Comparison of ENCODE assay signal across 1 cellular context in the genomic region with DNA sequence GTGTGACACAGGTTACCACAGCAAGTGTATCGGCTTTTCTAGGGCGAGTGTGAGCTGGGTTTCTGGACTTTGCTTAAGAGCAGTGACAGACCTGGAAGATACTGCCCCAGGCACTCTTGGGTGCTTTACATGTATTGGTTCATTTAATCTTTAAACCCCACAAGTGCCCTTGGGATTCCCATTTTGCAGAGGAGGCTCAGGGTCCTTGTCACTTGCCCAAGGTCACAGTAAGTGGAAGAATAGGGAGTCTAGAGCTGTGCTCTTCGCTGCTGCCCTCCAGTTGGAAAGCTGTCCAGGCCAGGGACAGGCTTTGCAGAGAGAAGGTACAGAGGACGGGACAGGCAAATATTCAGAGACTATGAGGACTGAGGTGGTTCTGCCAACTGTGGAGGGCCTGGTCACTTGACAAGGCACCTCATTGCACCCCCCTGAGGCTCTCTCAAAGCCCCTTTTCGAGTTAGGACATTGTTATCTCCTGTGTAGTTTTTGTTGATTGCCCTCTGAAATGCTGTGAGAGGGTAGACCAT.
TF ChIP-seq lines count a peak whose summit lies in the region.

No MANE protein-coding gene starts in this region.

TF ChIP-seq in GM12878, 131 proteins besides CTCF, POLR2A, EP300 and RAD21:
- TF ChIP-seq NR2C1 (IDR thresholded peaks at IDR 0.05) (no peak), IKZF2 (IDR thresholded peaks at IDR 0.05) (no peak), TCF12 (IDR thresholded peaks at IDR 0.05; ENCODE audit: low read depth, low read length) (no peak), CBFB (IDR thresholded peaks at IDR 0.05; ENCODE audit: low read depth) (no peak), JUNB (IDR thresholded peaks at IDR 0.05) (no peak), PAX8 (IDR thresholded peaks at IDR 0.05) (no peak), STAT3 (IDR thresholded peaks at IDR 0.05; ENCODE audit: low read depth, low read length) (no peak), RCOR1 (conservative IDR thresholded peaks at IDR 0.05; ENCODE audit: low read depth, low read length) (no peak), POU2F2 (IDR thresholded peaks at IDR 0.05; ENCODE audit: borderline replicate concordance, low read depth, low read length) (no peak)
- TF ChIP-seq, protein P1, sequence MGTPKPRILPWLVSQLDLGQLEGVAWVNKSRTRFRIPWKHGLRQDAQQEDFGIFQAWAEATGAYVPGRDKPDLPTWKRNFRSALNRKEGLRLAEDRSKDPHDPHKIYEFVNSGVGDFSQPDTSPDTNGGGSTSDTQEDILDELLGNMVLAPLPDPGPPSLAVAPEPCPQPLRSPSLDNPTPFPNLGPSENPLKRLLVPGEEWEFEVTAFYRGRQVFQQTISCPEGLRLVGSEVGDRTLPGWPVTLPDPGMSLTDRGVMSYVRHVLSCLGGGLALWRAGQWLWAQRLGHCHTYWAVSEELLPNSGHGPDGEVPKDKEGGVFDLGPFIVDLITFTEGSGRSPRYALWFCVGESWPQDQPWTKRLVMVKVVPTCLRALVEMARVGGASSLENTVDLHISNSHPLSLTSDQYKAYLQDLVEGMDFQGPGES (IDR thresholded peaks at IDR 0.05) = no peak
- TF ChIP-seq, protein P2, sequence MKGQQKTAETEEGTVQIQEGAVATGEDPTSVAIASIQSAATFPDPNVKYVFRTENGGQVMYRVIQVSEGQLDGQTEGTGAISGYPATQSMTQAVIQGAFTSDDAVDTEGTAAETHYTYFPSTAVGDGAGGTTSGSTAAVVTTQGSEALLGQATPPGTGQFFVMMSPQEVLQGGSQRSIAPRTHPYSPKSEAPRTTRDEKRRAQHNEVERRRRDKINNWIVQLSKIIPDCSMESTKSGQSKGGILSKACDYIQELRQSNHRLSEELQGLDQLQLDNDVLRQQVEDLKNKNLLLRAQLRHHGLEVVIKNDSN (IDR thresholded peaks at IDR 0.05; ENCODE audit: borderline replicate concordance, extremely low read length, insufficient read depth, low read depth, low read length) = no peak
- TF ChIP-seq, protein P3, sequence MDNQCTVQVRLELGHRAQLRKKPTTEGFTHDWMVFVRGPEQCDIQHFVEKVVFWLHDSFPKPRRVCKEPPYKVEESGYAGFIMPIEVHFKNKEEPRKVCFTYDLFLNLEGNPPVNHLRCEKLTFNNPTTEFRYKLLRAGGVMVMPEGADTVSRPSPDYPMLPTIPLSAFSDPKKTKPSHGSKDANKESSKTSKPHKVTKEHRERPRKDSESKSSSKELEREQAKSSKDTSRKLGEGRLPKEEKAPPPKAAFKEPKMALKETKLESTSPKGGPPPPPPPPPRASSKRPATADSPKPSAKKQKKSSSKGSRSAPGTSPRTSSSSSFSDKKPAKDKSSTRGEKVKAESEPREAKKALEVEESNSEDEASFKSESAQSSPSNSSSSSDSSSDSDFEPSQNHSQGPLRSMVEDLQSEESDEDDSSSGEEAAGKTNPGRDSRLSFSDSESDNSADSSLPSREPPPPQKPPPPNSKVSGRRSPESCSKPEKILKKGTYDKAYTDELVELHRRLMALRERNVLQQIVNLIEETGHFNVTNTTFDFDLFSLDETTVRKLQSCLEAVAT (IDR thresholded peaks at IDR 0.05) = no peak
- TF ChIP-seq, protein P4, sequence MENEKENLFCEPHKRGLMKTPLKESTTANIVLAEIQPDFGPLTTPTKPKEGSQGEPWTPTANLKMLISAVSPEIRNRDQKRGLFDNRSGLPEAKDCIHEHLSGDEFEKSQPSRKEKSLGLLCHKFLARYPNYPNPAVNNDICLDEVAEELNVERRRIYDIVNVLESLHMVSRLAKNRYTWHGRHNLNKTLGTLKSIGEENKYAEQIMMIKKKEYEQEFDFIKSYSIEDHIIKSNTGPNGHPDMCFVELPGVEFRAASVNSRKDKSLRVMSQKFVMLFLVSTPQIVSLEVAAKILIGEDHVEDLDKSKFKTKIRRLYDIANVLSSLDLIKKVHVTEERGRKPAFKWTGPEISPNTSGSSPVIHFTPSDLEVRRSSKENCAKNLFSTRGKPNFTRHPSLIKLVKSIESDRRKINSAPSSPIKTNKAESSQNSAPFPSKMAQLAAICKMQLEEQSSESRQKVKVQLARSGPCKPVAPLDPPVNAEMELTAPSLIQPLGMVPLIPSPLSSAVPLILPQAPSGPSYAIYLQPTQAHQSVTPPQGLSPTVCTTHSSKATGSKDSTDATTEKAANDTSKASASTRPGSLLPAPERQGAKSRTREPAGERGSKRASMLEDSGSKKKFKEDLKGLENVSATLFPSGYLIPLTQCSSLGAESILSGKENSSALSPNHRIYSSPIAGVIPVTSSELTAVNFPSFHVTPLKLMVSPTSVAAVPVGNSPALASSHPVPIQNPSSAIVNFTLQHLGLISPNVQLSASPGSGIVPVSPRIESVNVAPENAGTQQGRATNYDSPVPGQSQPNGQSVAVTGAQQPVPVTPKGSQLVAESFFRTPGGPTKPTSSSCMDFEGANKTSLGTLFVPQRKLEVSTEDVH (IDR thresholded peaks at IDR 0.05; ENCODE audit: low read depth, partially characterized antibody) = no peak
- TF ChIP-seq, protein P5, sequence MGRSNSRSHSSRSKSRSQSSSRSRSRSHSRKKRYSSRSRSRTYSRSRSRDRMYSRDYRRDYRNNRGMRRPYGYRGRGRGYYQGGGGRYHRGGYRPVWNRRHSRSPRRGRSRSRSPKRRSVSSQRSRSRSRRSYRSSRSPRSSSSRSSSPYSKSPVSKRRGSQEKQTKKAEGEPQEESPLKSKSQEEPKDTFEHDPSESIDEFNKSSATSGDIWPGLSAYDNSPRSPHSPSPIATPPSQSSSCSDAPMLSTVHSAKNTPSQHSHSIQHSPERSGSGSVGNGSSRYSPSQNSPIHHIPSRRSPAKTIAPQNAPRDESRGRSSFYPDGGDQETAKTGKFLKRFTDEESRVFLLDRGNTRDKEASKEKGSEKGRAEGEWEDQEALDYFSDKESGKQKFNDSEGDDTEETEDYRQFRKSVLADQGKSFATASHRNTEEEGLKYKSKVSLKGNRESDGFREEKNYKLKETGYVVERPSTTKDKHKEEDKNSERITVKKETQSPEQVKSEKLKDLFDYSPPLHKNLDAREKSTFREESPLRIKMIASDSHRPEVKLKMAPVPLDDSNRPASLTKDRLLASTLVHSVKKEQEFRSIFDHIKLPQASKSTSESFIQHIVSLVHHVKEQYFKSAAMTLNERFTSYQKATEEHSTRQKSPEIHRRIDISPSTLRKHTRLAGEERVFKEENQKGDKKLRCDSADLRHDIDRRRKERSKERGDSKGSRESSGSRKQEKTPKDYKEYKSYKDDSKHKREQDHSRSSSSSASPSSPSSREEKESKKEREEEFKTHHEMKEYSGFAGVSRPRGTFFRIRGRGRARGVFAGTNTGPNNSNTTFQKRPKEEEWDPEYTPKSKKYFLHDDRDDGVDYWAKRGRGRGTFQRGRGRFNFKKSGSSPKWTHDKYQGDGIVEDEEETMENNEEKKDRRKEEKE (IDR thresholded peaks at IDR 0.05) = no peak
- TF ChIP-seq, protein P6, sequence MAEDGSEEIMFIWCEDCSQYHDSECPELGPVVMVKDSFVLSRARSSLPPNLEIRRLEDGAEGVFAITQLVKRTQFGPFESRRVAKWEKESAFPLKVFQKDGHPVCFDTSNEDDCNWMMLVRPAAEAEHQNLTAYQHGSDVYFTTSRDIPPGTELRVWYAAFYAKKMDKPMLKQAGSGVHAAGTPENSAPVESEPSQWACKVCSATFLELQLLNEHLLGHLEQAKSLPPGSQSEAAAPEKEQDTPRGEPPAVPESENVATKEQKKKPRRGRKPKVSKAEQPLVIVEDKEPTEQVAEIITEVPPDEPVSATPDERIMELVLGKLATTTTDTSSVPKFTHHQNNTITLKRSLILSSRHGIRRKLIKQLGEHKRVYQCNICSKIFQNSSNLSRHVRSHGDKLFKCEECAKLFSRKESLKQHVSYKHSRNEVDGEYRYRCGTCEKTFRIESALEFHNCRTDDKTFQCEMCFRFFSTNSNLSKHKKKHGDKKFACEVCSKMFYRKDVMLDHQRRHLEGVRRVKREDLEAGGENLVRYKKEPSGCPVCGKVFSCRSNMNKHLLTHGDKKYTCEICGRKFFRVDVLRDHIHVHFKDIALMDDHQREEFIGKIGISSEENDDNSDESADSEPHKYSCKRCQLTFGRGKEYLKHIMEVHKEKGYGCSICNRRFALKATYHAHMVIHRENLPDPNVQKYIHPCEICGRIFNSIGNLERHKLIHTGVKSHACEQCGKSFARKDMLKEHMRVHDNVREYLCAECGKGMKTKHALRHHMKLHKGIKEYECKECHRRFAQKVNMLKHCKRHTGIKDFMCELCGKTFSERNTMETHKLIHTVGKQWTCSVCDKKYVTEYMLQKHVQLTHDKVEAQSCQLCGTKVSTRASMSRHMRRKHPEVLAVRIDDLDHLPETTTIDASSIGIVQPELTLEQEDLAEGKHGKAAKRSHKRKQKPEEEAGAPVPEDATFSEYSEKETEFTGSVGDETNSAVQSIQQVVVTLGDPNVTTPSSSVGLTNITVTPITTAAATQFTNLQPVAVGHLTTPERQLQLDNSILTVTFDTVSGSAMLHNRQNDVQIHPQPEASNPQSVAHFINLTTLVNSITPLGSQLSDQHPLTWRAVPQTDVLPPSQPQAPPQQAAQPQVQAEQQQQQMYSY (CRISPR knock-in tag; IDR thresholded peaks at IDR 0.05) = no peak
- TF ChIP-seq, protein P7, sequence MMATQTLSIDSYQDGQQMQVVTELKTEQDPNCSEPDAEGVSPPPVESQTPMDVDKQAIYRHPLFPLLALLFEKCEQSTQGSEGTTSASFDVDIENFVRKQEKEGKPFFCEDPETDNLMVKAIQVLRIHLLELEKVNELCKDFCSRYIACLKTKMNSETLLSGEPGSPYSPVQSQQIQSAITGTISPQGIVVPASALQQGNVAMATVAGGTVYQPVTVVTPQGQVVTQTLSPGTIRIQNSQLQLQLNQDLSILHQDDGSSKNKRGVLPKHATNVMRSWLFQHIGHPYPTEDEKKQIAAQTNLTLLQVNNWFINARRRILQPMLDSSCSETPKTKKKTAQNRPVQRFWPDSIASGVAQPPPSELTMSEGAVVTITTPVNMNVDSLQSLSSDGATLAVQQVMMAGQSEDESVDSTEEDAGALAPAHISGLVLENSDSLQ (IDR thresholded peaks at IDR 0.05) = no peak
- TF ChIP-seq, protein P8, sequence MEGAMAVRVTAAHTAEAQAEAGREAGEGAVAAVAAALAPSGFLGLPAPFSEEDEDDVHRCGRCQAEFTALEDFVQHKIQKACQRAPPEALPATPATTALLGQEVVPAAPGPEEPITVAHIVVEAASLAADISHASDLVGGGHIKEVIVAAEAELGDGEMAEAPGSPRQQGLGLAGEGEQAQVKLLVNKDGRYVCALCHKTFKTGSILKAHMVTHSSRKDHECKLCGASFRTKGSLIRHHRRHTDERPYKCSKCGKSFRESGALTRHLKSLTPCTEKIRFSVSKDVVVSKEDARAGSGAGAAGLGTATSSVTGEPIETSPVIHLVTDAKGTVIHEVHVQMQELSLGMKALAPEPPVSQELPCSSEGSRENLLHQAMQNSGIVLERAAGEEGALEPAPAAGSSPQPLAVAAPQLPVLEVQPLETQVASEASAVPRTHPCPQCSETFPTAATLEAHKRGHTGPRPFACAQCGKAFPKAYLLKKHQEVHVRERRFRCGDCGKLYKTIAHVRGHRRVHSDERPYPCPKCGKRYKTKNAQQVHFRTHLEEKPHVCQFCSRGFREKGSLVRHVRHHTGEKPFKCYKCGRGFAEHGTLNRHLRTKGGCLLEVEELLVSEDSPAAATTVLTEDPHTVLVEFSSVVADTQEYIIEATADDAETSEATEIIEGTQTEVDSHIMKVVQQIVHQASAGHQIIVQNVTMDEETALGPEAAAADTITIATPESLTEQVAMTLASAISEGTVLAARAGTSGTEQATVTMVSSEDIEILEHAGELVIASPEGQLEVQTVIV (IDR thresholded peaks at IDR 0.05; ENCODE audit: borderline replicate concordance, partially characterized antibody) = no peak
